ENCODE assay signal across 9 cellular contexts in the genomic region with DNA sequence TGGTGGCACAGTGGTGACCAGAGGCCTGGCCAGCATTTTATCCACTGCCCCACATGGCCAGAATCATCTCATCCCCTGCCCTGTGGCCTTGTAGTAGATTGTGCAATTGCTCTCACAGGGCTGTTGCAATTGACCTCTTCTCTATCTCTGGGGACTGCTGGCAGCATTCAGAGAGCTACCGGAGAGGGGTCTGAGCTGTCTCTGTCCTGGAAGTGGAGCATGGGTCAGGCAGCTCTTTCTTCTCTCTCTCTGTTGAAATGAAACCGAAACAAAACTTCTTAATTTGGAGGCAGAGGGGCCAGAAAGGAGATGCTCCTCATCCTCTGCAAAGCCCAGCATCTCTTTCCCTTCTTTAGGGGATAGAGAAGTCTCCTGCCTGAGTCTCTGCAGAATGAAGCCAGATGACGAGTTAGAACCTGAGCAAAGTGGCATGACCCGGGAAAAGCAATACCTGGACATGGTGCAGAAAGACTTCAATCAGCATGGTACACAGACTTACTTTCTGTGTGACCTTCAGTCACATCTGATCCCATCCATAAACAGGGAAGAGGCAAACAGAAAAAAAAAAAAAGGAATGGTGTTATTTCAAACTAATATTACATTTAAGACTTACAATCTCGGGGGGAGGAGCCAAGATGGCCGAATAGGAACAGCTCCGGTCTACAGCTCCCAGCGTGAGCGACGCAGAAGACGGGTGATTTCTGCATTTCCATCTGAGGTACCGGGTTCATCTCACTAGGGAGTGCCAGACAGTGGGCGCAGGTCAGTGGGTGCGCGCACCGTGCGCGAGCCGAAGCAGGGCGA.
DNase-seq lines count a peak whose midpoint lies in the region; ATAC-seq and TF ChIP-seq lines count a peak whose summit lies in the region.
"Had no signal": no experiment of that assay in that cellular context is flagged by ENCODE, and none has a peak within 500 bp of the region (broad histone marks: within the 10 kb centered on the region; RNA-seq: fewer than 3 reads in every experiment).

No MANE protein-coding gene starts in this region.

- peaks cover 8% of the 10 kb centered on the region for H3K9me3 Mint-ChIP-seq in activated CD8-positive, alpha-beta T cell treated with anti-CD3 and anti-CD28 coated beads, Interleukin-2, amount 10 ng/mL, durations not matched to agents 7 days and 5 days (ENCODE audit: insufficient read depth)
- no peaks in the 10 kb centered on the region for H3K9me3 Mint-ChIP-seq in activated CD8-positive, alpha-beta T cell treated with anti-CD3 and anti-CD28 coated beads for 36 hours
- peaks cover 0 to 1% of the 10 kb centered on the region in 2 donors for H3K9me3 Mint-ChIP-seq in stimulated activated naive B cell treated with anti-CD40 and anti-IgM and Interleukin-4, amounts not matched to agents 10 μg/mL and 1 μg/mL and 100 μg/mL, for 72 hours

- H3K4me2 ChIP-seq in SK-N-SH = peak overlapping the region; percentile 70

- intact Hi-C loops in activated CD8-positive, alpha-beta T cell treated with anti-CD3 and anti-CD28 coated beads for 36 hours (cut with micrococcal nuclease) = no loop called here
- intact Hi-C loops in left ventricle myocardium inferior (cut with micrococcal nuclease) = no loop called here

- peak; percentile 61 for ATAC-seq in activated CD8-positive, alpha-beta T cell treated with anti-CD3 and anti-CD28 coated beads, Interleukin-2, amount 10 ng/mL, durations not matched to agents 7 days and 5 days
- no peak for ATAC-seq in activated CD8-positive, alpha-beta T cell treated with anti-CD3 and anti-CD28 coated beads for 36 hours
- no peak for ATAC-seq in stimulated activated naive B cell treated with anti-CD40 and anti-IgM and Interleukin-4, amounts not matched to agents 10 μg/mL and 1 μg/mL and 100 μg/mL, for 72 hours (replicated peaks)
- no peak for ATAC-seq in GM19324 (IDR thresholded peaks at IDR 0.05; ENCODE audit: low FRiP score, unreplicated experiment)

- H3K9me2 ChIP-seq in SK-N-SH = no peaks in the 10 kb centered on the region

- TF ChIP-seq CTCF in activated CD8-positive, alpha-beta T cell treated with anti-CD3 and anti-CD28 coated beads for 36 hours (IDR thresholded peaks at IDR 0.05) = no peak
- TF ChIP-seq CTCF in SK-N-SH (IDR thresholded peaks at IDR 0.05) = no peak
- TF ChIP-seq CTCF in left ventricle myocardium inferior (IDR thresholded peaks at IDR 0.05; ENCODE audit: borderline replicate concordance) = no peak

- peak overlapping the region; percentile 85 for H3K27ac Mint-ChIP-seq in activated CD8-positive, alpha-beta T cell treated with anti-CD3 and anti-CD28 coated beads, Interleukin-2, amount 10 ng/mL, durations not matched to agents 7 days and 5 days
- no peak overlapping the region for H3K27ac Mint-ChIP-seq in activated CD8-positive, alpha-beta T cell treated with anti-CD3 and anti-CD28 coated beads for 36 hours
- H3K27ac Mint-ChIP-seq in stimulated activated naive B cell treated with anti-CD40 and anti-IgM and Interleukin-4, amounts not matched to agents 10 μg/mL and 1 μg/mL and 100 μg/mL, for 72 hours = peak overlapping the region; percentile 53

- TF ChIP-seq RAD21 in SK-N-SH (IDR thresholded peaks at IDR 0.05; ENCODE audit: low read length) = no peak

- 0 out of 4 replicates have a peak overlapping the region, but pooled peaks of 1 of the 2 experiments have one; percentile 17 for H3K4me3 ChIP-seq in SK-N-SH (ENCODE audit: low read depth in 2 of 2, low read length in 1 of 2)
- no peak overlapping the region for H3K4me3 ChIP-seq in left ventricle myocardium inferior
- H3K4me3 ChIP-seq in MG63 = no peak overlapping the region

- H3K4me1 ChIP-seq in SK-N-SH (ENCODE audit: control insufficient read depth in 1 of 2, insufficient read depth in 2 of 2, low read depth in 1 of 2, low read length in 1 of 2) (no peaks in the 10 kb centered on the region), left ventricle myocardium inferior (peaks cover 18% of the 10 kb centered on the region)
- H3K4me1 ChIP-seq: Peyer's patch had no signal

- H3K9ac ChIP-seq in SK-N-SH = no peak overlapping the region

- H3K4me1 Mint-ChIP-seq in activated CD8-positive, alpha-beta T cell treated with anti-CD3 and anti-CD28 coated beads, Interleukin-2, amount 10 ng/mL, durations not matched to agents 7 days and 5 days (ENCODE audit: low read depth) = peaks cover 13% of the 10 kb centered on the region
- peaks cover 5% of the 10 kb centered on the region for H3K4me1 Mint-ChIP-seq in activated CD8-positive, alpha-beta T cell treated with anti-CD3 and anti-CD28 coated beads for 36 hours (ENCODE audit: low read depth)
- H3K4me1 Mint-ChIP-seq in stimulated activated naive B cell treated with anti-CD40 and anti-IgM and Interleukin-4, amounts not matched to agents 10 μg/mL and 1 μg/mL and 100 μg/mL, for 72 hours = peaks cover 5 to 6% of the 10 kb centered on the region in 2 donors

- 44% methylated on average over 9 of the region's 20 CpGs for WGBS in SK-N-SH (ENCODE audit: low lambda C conversion rate)

- peaks cover 8% of the 10 kb centered on the region for H3K36me3 Mint-ChIP-seq in activated CD8-positive, alpha-beta T cell treated with anti-CD3 and anti-CD28 coated beads, Interleukin-2, amount 10 ng/mL, durations not matched to agents 7 days and 5 days (ENCODE audit: low read depth)
- H3K36me3 Mint-ChIP-seq in activated CD8-positive, alpha-beta T cell treated with anti-CD3 and anti-CD28 coated beads for 36 hours (ENCODE audit: low read depth) = no peaks in the 10 kb centered on the region
- no peaks in the 10 kb centered on the region for H3K36me3 Mint-ChIP-seq in stimulated activated naive B cell treated with anti-CD40 and anti-IgM and Interleukin-4, amounts not matched to agents 10 μg/mL and 1 μg/mL and 100 μg/mL, for 72 hours

- H3K27me3 ChIP-seq in SK-N-SH (ENCODE audit: insufficient read depth) = no peaks in the 10 kb centered on the region
- H3K27me3 ChIP-seq in left ventricle myocardium inferior (ENCODE audit: low read depth) = no peaks in the 10 kb centered on the region
- H3K27me3 ChIP-seq in MG63 = no peaks in the 10 kb centered on the region
- H3K27me3 ChIP-seq: Peyer's patch had no signal

- peaks cover 3% of the 10 kb centered on the region for H3K27me3 Mint-ChIP-seq in activated CD8-positive, alpha-beta T cell treated with anti-CD3 and anti-CD28 coated beads, Interleukin-2, amount 10 ng/mL, durations not matched to agents 7 days and 5 days (ENCODE audit: low read depth)
- H3K27me3 Mint-ChIP-seq in activated CD8-positive, alpha-beta T cell treated with anti-CD3 and anti-CD28 coated beads for 36 hours = no peaks in the 10 kb centered on the region
- peaks cover 5 to 8% of the 10 kb centered on the region in 2 donors for H3K27me3 Mint-ChIP-seq in stimulated activated naive B cell treated with anti-CD40 and anti-IgM and Interleukin-4, amounts not matched to agents 10 μg/mL and 1 μg/mL and 100 μg/mL, for 72 hours

- no peak for TF ChIP-seq EP300 in SK-N-SH (IDR thresholded peaks at IDR 0.05; ENCODE audit: borderline replicate concordance in 1 of 2, low read depth in 1 of 2, low read length in 1 of 2)

- H3F3A ChIP-seq in SK-N-SH (replicated peaks; ENCODE audit: insufficient read depth) = no peaks in the 10 kb centered on the region

- H3K27ac ChIP-seq in SK-N-SH (ENCODE audit: low read depth in 2 of 2, low read length in 1 of 2) (no peak overlapping the region), left ventricle myocardium inferior (replicated peaks) (peak overlapping the region; percentile 44)

- POLR2A ChIA-PET in activated CD8-positive, alpha-beta T cell treated with anti-CD3 and anti-CD28 coated beads, Interleukin-2, amount 10 ng/mL, durations not matched to agents 7 days and 5 days (lab: Charles Lee) = no interaction called here
- POLR2A ChIA-PET in activated CD8-positive, alpha-beta T cell treated with anti-CD3 and anti-CD28 coated beads for 36 hours (lab: Charles Lee) = no interaction called here
- POLR2A ChIA-PET in SK-N-SH (lab: Yijun Ruan, JAX) = no interaction called here

- peak overlapping the region; percentile 93 for H2AFZ ChIP-seq in SK-N-SH (ENCODE audit: low read depth)

- no peaks in the 10 kb centered on the region for H4K20me1 ChIP-seq in SK-N-SH (ENCODE audit: insufficient read depth)

- CTCF ChIA-PET in activated CD8-positive, alpha-beta T cell treated with anti-CD3 and anti-CD28 coated beads, Interleukin-2, amount 10 ng/mL, durations not matched to agents 7 days and 5 days (lab: Charles Lee) = interaction anchor here (0.9 kb wide), 1 partner anchor 83 kb away, joined by 4 read pairs; no protein-coding TSS in a partner anchor
- CTCF ChIA-PET in activated CD8-positive, alpha-beta T cell treated with anti-CD3 and anti-CD28 coated beads for 36 hours (lab: Charles Lee) = interaction anchor here (0.6 to 1.0 kb wide), 2 partner anchors 13 to 50 kb away, joined by 3 read pairs; no protein-coding TSS in a partner anchor
- CTCF ChIA-PET in SK-N-SH (lab: Yijun Ruan, JAX) = no interaction called here

- H3K9me3 ChIP-seq in SK-N-SH = no peaks in the 10 kb centered on the region
- no peaks in the 10 kb centered on the region for H3K9me3 ChIP-seq in left ventricle myocardium inferior (replicated peaks)
- no peaks in the 10 kb centered on the region; the same call in 1 of the 2 replicates for H3K9me3 ChIP-seq in MG63
- H3K9me3 ChIP-seq: Peyer's patch had no signal

- H3K36me3 ChIP-seq in SK-N-SH (replicated peaks in 1 of 2; ENCODE audit: control insufficient read depth in 1 of 2, insufficient read depth in 2 of 2, low read length in 1 of 2) (no peaks in the 10 kb centered on the region), left ventricle myocardium inferior (no peaks in the 10 kb centered on the region), MG63 (no peaks in the 10 kb centered on the region)
- H3K36me3 ChIP-seq: Peyer's patch had no signal

- H3K4me3 Mint-ChIP-seq in activated CD8-positive, alpha-beta T cell treated with anti-CD3 and anti-CD28 coated beads, Interleukin-2, amount 10 ng/mL, durations not matched to agents 7 days and 5 days = peak overlapping the region; percentile 27
- H3K4me3 Mint-ChIP-seq in activated CD8-positive, alpha-beta T cell treated with anti-CD3 and anti-CD28 coated beads for 36 hours = no peak overlapping the region
- H3K4me3 Mint-ChIP-seq in stimulated activated naive B cell treated with anti-CD40 and anti-IgM and Interleukin-4, amounts not matched to agents 10 μg/mL and 1 μg/mL and 100 μg/mL, for 72 hours = no peak overlapping the region

- no peaks in the 10 kb centered on the region for H3K79me2 ChIP-seq in SK-N-SH (ENCODE audit: insufficient read depth)

- no peak for DNase-seq in activated CD8-positive, alpha-beta T cell treated with anti-CD3 and anti-CD28 coated beads, Interleukin-2, amount 10 ng/mL, durations not matched to agents 7 days and 5 days
- no peak for DNase-seq in activated CD8-positive, alpha-beta T cell treated with anti-CD3 and anti-CD28 coated beads for 36 hours
- no peak for DNase-seq in SK-N-SH
- no peak for DNase-seq in left ventricle myocardium inferior
- DNase-seq in stimulated activated naive B cell treated with anti-CD40 and anti-IgM and Interleukin-4, amounts not matched to agents 10 μg/mL and 1 μg/mL and 100 μg/mL, for 72 hours = no peak
- DNase-seq in activated gamma-delta T cell treated with Interleukin-2 at 50 U/mL for 16 hours = no peak
- no peak for DNase-seq in MG63

TF ChIP-seq in SK-N-SH, 30 proteins besides CTCF, POLR2A, EP300 and RAD21 (continues in another document):
- TF ChIP-seq YY1 (IDR thresholded peaks at IDR 0.05; ENCODE audit: low read depth) (no peak), POLR2AphosphoS5 (IDR thresholded peaks at IDR 0.05; ENCODE audit: low read depth, low read length) (no peak), SMC3 (IDR thresholded peaks at IDR 0.05; ENCODE audit: low read depth, low read length) (no peak)
